27 cellular contexts compared by ENCODE assay signal in the genomic region with DNA sequence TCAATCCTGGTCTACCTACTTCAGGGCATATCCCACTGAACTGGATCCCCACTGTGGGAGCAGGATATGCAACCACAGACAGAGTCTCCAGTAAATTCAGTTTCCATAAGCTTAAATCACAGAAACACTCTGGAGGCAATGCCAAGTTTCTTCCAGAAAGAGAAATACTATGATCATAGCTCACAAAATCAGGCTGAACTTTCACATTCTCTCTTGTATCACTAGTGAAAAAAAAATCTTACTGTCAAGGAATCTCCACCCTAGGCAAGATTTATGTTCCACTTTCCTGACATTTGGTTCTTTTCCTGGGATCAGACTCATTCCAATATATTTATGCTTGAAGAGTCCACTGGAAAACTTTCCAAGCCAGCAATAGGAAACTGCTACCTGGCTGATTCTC.
"Had no signal": no experiment of that assay in that cellular context is flagged by ENCODE, and none has a peak within 500 bp of the region (broad histone marks: within the 10 kb centered on the region; RNA-seq: fewer than 3 reads in every experiment).

No MANE protein-coding gene starts in this region.

- ATAC-seq: activated naive CD8-positive, alpha-beta T cell treated with anti-CD3 and anti-CD28 coated beads, Interleukin-2, amount 50 U/mL, for 24 hours; activated T-cell treated with anti-CD3 and anti-CD28 coated beads, Interleukin-2, amount 50 U/mL, for 4 hours had no signal

- DNase-seq: activated B cell treated with CpG ODN at 0.5 μM for 24 hours; activated CD4-positive, alpha-beta memory T cell treated with anti-CD3 and anti-CD28 coated beads for 36 hours; activated CD4-positive, alpha-beta T cell treated with anti-CD3 and anti-CD28 coated beads for 4 hours; activated CD4-positive, alpha-beta T cell treated with anti-CD3 and anti-CD28 coated beads, Interleukin-2, amount 50 U/mL, for 1 hour; activated CD4-positive, CD25-positive, alpha-beta regulatory T cell treated with anti-CD3 and anti-CD28 coated beads, Interleukin-2, amount 50 U/mL, for 72 hours; activated CD8-positive, alpha-beta memory T cell treated with anti-CD3 and anti-CD28 coated beads, Interleukin-2, amount 50 U/mL, for 4 hours; activated naive CD4-positive, alpha-beta T cell treated with anti-CD3 and anti-CD28 coated beads, Interleukin-2, amount 10 ng/mL, durations not matched to agents 7 days and 5 days; activated naive CD8-positive, alpha-beta T cell treated with anti-CD3 and anti-CD28 coated beads, Interleukin-2, amount 50 U/mL, for 24 hours; activated T-cell treated with anti-CD3 and anti-CD28 coated beads for 4 hours; activated T-cell treated with anti-CD3 and anti-CD28 coated beads, Interleukin-2, amount 50 U/mL, for 4 hours; anterior cingulate cortex; Karpas-422; KBM-7; NCI-H1105; NCI-H1417 treated with DMSO at 0.1 percent for 48 hours; NCI-H187 treated with DMSO at 0.1 percent for 48 hours; NCI-H2081; NCI-H510A; NCI-H526; NCI-H748 treated with DMSO at 0.1 percent for 48 hours; OCI-M1; Right ventricle myocardium superior; SW 1271; T-helper 1 cell; T-helper 2 cell; T-helper 9 cell had no signal

- H3K4me3 ChIP-seq: breast epithelium had no signal
